ENCODE assay signal across 8 cellular contexts in genomic region chr5:180291234-180291940, GRCh38. TPM values are rescaled to one million over a fixed set of nuclear protein-coding genes. Genes with fewer than 3 reads are reported as not detected.
DNase-seq lines count a peak whose midpoint lies in the region; ATAC-seq, FAIRE-seq and TF ChIP-seq lines count a peak whose summit lies in the region.

No MANE protein-coding gene starts in this region.

- TF ChIP-seq CTCF in AG09319 (IDR thresholded peaks at IDR 0.05; ENCODE audit: low read depth, low read length) (peak; percentile 15), coronary artery (IDR thresholded peaks at IDR 0.05) (no peak)

- H3K4me3 ChIP-seq in coronary artery (peak overlapping the region; percentile 99), urinary bladder (ENCODE audit: low read depth, low read length) (peak overlapping the region; percentile 84)

- H3K4me3 Mint-ChIP-seq in memory B cell: peak overlapping the region; percentile 94

- H3K36me3 ChIP-seq in urinary bladder (ENCODE audit: insufficient read depth): no peaks in the 10 kb centered on the region

- no peak for FAIRE-seq in GM18507 (lab: Jason Lieb, UNC)

- ATAC-seq in HG02884 (IDR thresholded peaks at IDR 0.05; ENCODE audit: unreplicated experiment) (peak; percentile 32), memory B cell (ENCODE audit: low read depth) (peak; percentile 22)

- peaks cover 36% of the 10 kb centered on the region for H3K4me1 Mint-ChIP-seq in memory B cell

- no peaks in the 10 kb centered on the region for H3K4me1 ChIP-seq in urinary bladder (ENCODE audit: insufficient read depth)

- no peak for DNase-seq in AG09319 (ENCODE audit: extremely low read depth, low read depth)
- DNase-seq in GM18507 (ENCODE audit: extremely low spot score, insufficient read length, low read depth): peak; percentile 11
- peak; percentile 56 for DNase-seq in OCI-M1 (lab: John Stamatoyannopoulos, UW)
- DNase-seq in coronary artery (ENCODE audit: low spot score): no peak
- DNase-seq in memory B cell (ENCODE audit: low spot score in 2 of 2): peak in 1 of 2 donors; percentile 9
- no peak for DNase-seq in SHP77 treated with DMSO at 0.1 percent for 48 hours (lab: John Stamatoyannopoulos, UW)

- WGBS in urinary bladder: under 1% methylated on average over 68 of the region's 68 CpGs

- H3K27ac ChIP-seq in coronary artery (peak overlapping the region; percentile 25 to 97), urinary bladder (ENCODE audit: low read depth) (peak overlapping the region; percentile 76)

- H3K9me3 Mint-ChIP-seq in memory B cell: no peaks in the 10 kb centered on the region

- H3K27ac Mint-ChIP-seq in memory B cell: peak overlapping the region; percentile 99

- H3K36me3 Mint-ChIP-seq in memory B cell: peaks cover 8% of the 10 kb centered on the region

- H3K27me3 Mint-ChIP-seq in memory B cell: no peaks in the 10 kb centered on the region

RNA-seq across cellular contexts. Expression of gene MAPK9, which starts 0.5 kb away (rescaled TPM):
- total RNA-seq in urinary bladder: 40.3 TPM
- polyA plus RNA-seq in urinary bladder: 24.1 TPM

Comparison
In these comparisons a context has a peak if more than half of its experiments do, and no peak if none do; other contexts are left out.
1. DNase-seq: peak in GM18507 (single experiment) and OCI-M1 (single experiment); none in AG09319 (single experiment), coronary artery (single experiment) and SHP77 treated with DMSO at 0.1 percent for 48 hours (single experiment).